Comparison of ENCODE assay signal across 15 cellular contexts in genomic region chr1:160163612-160164011, GRCh38. TPM values are rescaled to one million over a fixed set of nuclear protein-coding genes. Genes with fewer than 3 reads are reported as not detected.
DNase-seq lines count a peak whose midpoint lies in the region; ATAC-seq, FAIRE-seq and TF ChIP-seq lines count a peak whose summit lies in the region.
"Had no signal": no experiment of that assay in that cellular context is flagged by ENCODE, and none has a peak within 500 bp of the region (broad histone marks: within the 10 kb centered on the region; RNA-seq: fewer than 3 reads in every experiment).

No MANE protein-coding gene starts in this region.

- no peaks in the 10 kb centered on the region for H3K9me3 ChIP-seq in HCT116 (ENCODE audit: control insufficient read depth in 1 of 2, insufficient read depth in 1 of 2, low read depth in 1 of 2, low read length in 2 of 2)
- no peaks in the 10 kb centered on the region for H3K9me3 ChIP-seq in K562 (replicated peaks; ENCODE audit: control insufficient read depth, insufficient read depth, low read depth, low read length)
- H3K9me3 ChIP-seq in osteoblast (ENCODE audit: low read depth, low read length): no peaks in the 10 kb centered on the region
- H3K9me3 ChIP-seq in OCI-LY7 (ENCODE audit: low read length): no peaks in the 10 kb centered on the region
- H3K9me3 ChIP-seq: Peyer's patch had no signal

- H3K4me1 ChIP-seq in HCT116 (ENCODE audit: control insufficient read depth in 1 of 2, insufficient read depth in 2 of 2, low read length in 2 of 2) (no peaks in the 10 kb centered on the region), K562 (replicated peaks in 1 of 2; ENCODE audit: control insufficient read depth in 2 of 2, insufficient read depth in 2 of 2, low read length in 2 of 2) (peaks cover 0 to 9% of the 10 kb centered on the region in 2 experiments; a peak in 3 of 5 replicates), osteoblast (ENCODE audit: insufficient read depth, low read length) (peaks cover 7% of the 10 kb centered on the region), OCI-LY7 (ENCODE audit: insufficient read depth, low read length, poor library complexity, severe bottlenecking) (no peaks in the 10 kb centered on the region)
- H3K4me1 ChIP-seq: Peyer's patch had no signal

- TF ChIP-seq POLR2A in HCT116 (IDR thresholded peaks at IDR 0.05; ENCODE audit: borderline replicate concordance, extremely low read depth, insufficient read depth, insufficient read length) (no peak), K562 (conservative IDR thresholded peaks at IDR 0.05) (no peak)

- 33% methylated on average over 1 of the region's 1 CpG for WGBS in K562 (ENCODE audit: insufficient coverage, low coverage, missing lambda C conversion rate)

- H2AFZ ChIP-seq in HCT116 (ENCODE audit: low read depth, low read length, poor library complexity, severe bottlenecking) (no peak overlapping the region), K562 (ENCODE audit: low read depth, low read length) (no peak overlapping the region), osteoblast (ENCODE audit: low read length) (no peak overlapping the region), OCI-LY7 (ENCODE audit: low read length) (no peak overlapping the region)

- peak; percentile 64 for ATAC-seq in HCT116
- peak; percentile 85 for ATAC-seq in K562
- no peak for ATAC-seq in GM19351 (IDR thresholded peaks at IDR 0.05; ENCODE audit: unreplicated experiment)

- H3K9me1 ChIP-seq in K562 (ENCODE audit: control insufficient read depth, insufficient read depth, low read length): no peaks in the 10 kb centered on the region

- TF ChIP-seq EP300 in K562 (IDR thresholded peaks at IDR 0.05; ENCODE audit: low read length): no peak

- peak; percentile 74 for FAIRE-seq in K562 (lab: Jason Lieb, UNC)

- H3K27me3 ChIP-seq in HCT116 (ENCODE audit: insufficient read depth, low read length): no peaks in the 10 kb centered on the region
- peaks cover 15 to 45% of the 10 kb centered on the region in 2 experiments for H3K27me3 ChIP-seq in K562 (ENCODE audit: control insufficient read depth in 2 of 2, insufficient read depth in 2 of 2, low read length in 2 of 2)
- peaks cover 11% of the 10 kb centered on the region for H3K27me3 ChIP-seq in osteoblast (ENCODE audit: insufficient read depth, low read length)
- H3K27me3 ChIP-seq: Peyer's patch had no signal

- H3K27ac ChIP-seq in HCT116 (ENCODE audit: low read depth, low read length) (no peak overlapping the region), K562 (ENCODE audit: extremely low read depth, low read depth, low read length) (no peak overlapping the region), osteoblast (ENCODE audit: low read depth, low read length) (no peak overlapping the region), OCI-LY7 (ENCODE audit: low read depth, low read length, poor library complexity, severe bottlenecking) (no peak overlapping the region)
- H3K27ac ChIP-seq: Peyer's patch had no signal

- no peaks in the 10 kb centered on the region for H4K20me1 ChIP-seq in HCT116 (ENCODE audit: insufficient read depth)
- H4K20me1 ChIP-seq in K562 (replicated peaks; ENCODE audit: control insufficient read depth, insufficient read depth, low read length): no peaks in the 10 kb centered on the region
- H4K20me1 ChIP-seq in osteoblast (ENCODE audit: insufficient read depth, low read length): no peaks in the 10 kb centered on the region
- no peaks in the 10 kb centered on the region for H4K20me1 ChIP-seq in OCI-LY7 (ENCODE audit: insufficient read depth, low read length)

- RAD21 ChIA-PET in HCT116 (lab: Charles Lee; ENCODE audit: low non-redundant PET in 1 of 2, low total read pairs in 2 of 2, uncharacterized antibody in 2 of 2, unreplicated experiment in 2 of 2): no interaction called here

- no peaks in the 10 kb centered on the region for H3K9me2 ChIP-seq in HCT116 (ENCODE audit: insufficient read depth)
- no peaks in the 10 kb centered on the region for H3K9me2 ChIP-seq in OCI-LY7 (ENCODE audit: insufficient read depth, low read length)

- peak; percentile 42 for TF ChIP-seq RAD21 in HCT116 (IDR thresholded peaks at IDR 0.05; ENCODE audit: low read depth)
- peak; percentile 69 to 73 for TF ChIP-seq RAD21 in K562 (CRISPR knock-in tag; conservative IDR thresholded peaks at IDR 0.05 in 1 of 2, IDR thresholded peaks at IDR 0.05 in 1 of 2)

- CTCF ChIA-PET in HCT116 (lab: Charles Lee) (interaction anchor here (1.5 kb wide), 1 partner anchor 56 kb away, joined by 3 read pairs; no protein-coding TSS in a partner anchor), K562 (lab: Yijun Ruan, JAX; ENCODE audit: low intra/inter-chr PET ratio) (interaction anchor here (0.8 to 1.0 kb wide), 2 partner anchors 63 to 213 kb away, joined by 3 to 4 read pairs; no protein-coding TSS in a partner anchor), OCI-LY7 (lab: Charles Lee; ENCODE audit: unreplicated experiment) (no interaction called here)

- H3K4me2 ChIP-seq in HCT116 (ENCODE audit: low read length) (no peak overlapping the region), K562 (ENCODE audit: insufficient read depth, low read length) (no peak overlapping the region), osteoblast (ENCODE audit: insufficient read depth, low read length) (no peak overlapping the region), OCI-LY7 (ENCODE audit: low read length) (no peak overlapping the region)

- POLR2A ChIA-PET in HCT116 (lab: Charles Lee) (no interaction called here), K562 (lab: Yijun Ruan, JAX) (no interaction called here), OCI-LY7 (lab: Charles Lee) (no interaction called here)

- TF ChIP-seq CTCF in HCT116 (IDR thresholded peaks at IDR 0.05 in 2 of 3, conservative IDR thresholded peaks at IDR 0.05 in 1 of 3; ENCODE audit: borderline replicate concordance in 1 of 3, insufficient read depth in 1 of 3, low read depth in 2 of 3, low read length in 2 of 3): peak; percentile 12 to 37 (median 15); a peak in 3 of 6 replicates
- TF ChIP-seq CTCF in K562 (IDR thresholded peaks at IDR 0.05 in 2 of 3, conservative IDR thresholded peaks at IDR 0.05 in 1 of 3; ENCODE audit: insufficient read depth in 2 of 3, low read depth in 1 of 3, low read length in 3 of 3): peak; percentile 39 to 60 (median 57)
- TF ChIP-seq CTCF in osteoblast (IDR thresholded peaks at IDR 0.05; ENCODE audit: extremely low read depth, low read depth, low read length): peak; percentile 40
- TF ChIP-seq CTCF in GM13976 (IDR thresholded peaks at IDR 0.05; ENCODE audit: borderline replicate concordance, control extremely low read depth, extremely low read depth, insufficient read depth, missing control alignments): no peak
- no peak for TF ChIP-seq CTCF in OCI-LY7 (conservative IDR thresholded peaks at IDR 0.05; ENCODE audit: low read length)

- H3K79me2 ChIP-seq in HCT116 (ENCODE audit: insufficient read depth, low read length) (no peaks in the 10 kb centered on the region), K562 (ENCODE audit: control insufficient read depth, insufficient read depth, low read length) (no peaks in the 10 kb centered on the region), osteoblast (ENCODE audit: insufficient read depth, low read length) (no peaks in the 10 kb centered on the region), OCI-LY7 (ENCODE audit: insufficient read depth, low read depth, low read length) (no peaks in the 10 kb centered on the region)

- H3K4me3 ChIP-seq in HCT116 (replicated peaks in 1 of 2; ENCODE audit: low read depth in 1 of 2, low read length in 2 of 2) (no peak overlapping the region), K562 (no peak overlapping the region), osteoblast (ENCODE audit: insufficient read depth, low read length) (no peak overlapping the region), OCI-LY7 (ENCODE audit: low read depth, low read length, poor library complexity, severe bottlenecking) (no peak overlapping the region)
- H3K4me3 ChIP-seq: Peyer's patch had no signal

- H3K9ac ChIP-seq in HCT116 (ENCODE audit: low read length) (no peak overlapping the region), K562 (ENCODE audit: insufficient read depth in 1 of 2, low read depth in 2 of 2, low read length in 2 of 2) (no peak overlapping the region)

- BruUV-seq in HCT116 (replicated peaks; lab: Mats Ljungman, UMichigan) (no TSS peak), K562 (replicated peaks; lab: Mats Ljungman, UMichigan) (no TSS peak), OCI-LY7 (replicated peaks; lab: Mats Ljungman, UMichigan) (no TSS peak)

- H3K36me3 ChIP-seq in HCT116 (ENCODE audit: control insufficient read depth in 1 of 2, insufficient read depth in 2 of 2, low read length in 2 of 2) (no peaks in the 10 kb centered on the region), K562 (ENCODE audit: control insufficient read depth, insufficient read depth, low read length) (no peaks in the 10 kb centered on the region), osteoblast (ENCODE audit: insufficient read depth, low read length) (no peaks in the 10 kb centered on the region), OCI-LY7 (ENCODE audit: insufficient read depth, low read length) (no peaks in the 10 kb centered on the region)
- H3K36me3 ChIP-seq: Peyer's patch had no signal

- in situ Hi-C loops in K562 (cut with MboI): no loop called here
- in situ Hi-C loops in GM13976 (cut with MboI; ENCODE audit: low sequenced_read_pairs, unreplicated experiment): no loop called here

- DNase-seq in HCT116 (ENCODE audit: low read depth, low spot score) (no peak), K562 (ENCODE audit: extremely low read depth in 1 of 4, low spot score in 3 of 4) (peak in 1 of 4 experiments; percentile 37), osteoblast (ENCODE audit: insufficient read length, low spot score, missing footprints) (no peak), GM13976 (ENCODE audit: low spot score) (no peak), OCI-LY7 (ENCODE audit: low spot score) (no peak)
- DNase-seq: activated CD4-positive, alpha-beta T cell treated with anti-CD3 and anti-CD28 coated beads, Interleukin-2, amount 10 ng/mL, durations not matched to agents 24 days and 14 days; immature natural killer cell; NCI-H1417 treated with DMSO at 0.1 percent for 48 hours; NCI-H510A; Peyer's patch; posterior cingulate gyrus; T-helper 2 cell had no signal

- intact Hi-C loops in HCT116 (cut with micrococcal nuclease) (loop anchor here (2.0 kb wide), 1 partner anchor 63 kb away; no protein-coding TSS in a partner anchor), K562 (cut with micrococcal nuclease) (loop anchor here (1.0 to 5.0 kb wide), 4 partner anchors 62 to 213 kb away; no protein-coding TSS in a partner anchor), OCI-LY7 (cut with micrococcal nuclease; ENCODE audit: unreplicated experiment) (no loop called here)

RNA-seq across cellular contexts. Expression of gene ATP1A4, which starts 12.2 kb away (rescaled TPM):
- not detected for total RNA-seq in HCT116 (2021; ENCODE audit: unreplicated experiment)
- not detected in 2 replicates for polyA plus RNA-seq in HCT116 (2012)
- not detected in 2 replicates for total RNA-seq in K562 (2011; cell fraction: chromatin; rRNA removed; ENCODE audit: low replicate concordance)
- total RNA-seq in K562 (2011; cell fraction: nucleolus; rRNA removed): not detected in 2 replicates
- not detected in 2 replicates for total RNA-seq in K562 (2011; cell fraction: nucleoplasm; rRNA removed)
- not detected in 2 replicates for total RNA-seq in K562 (2014; rRNA removed)
- total RNA-seq in K562 (2014; rRNA removed; fragmentation: Illumina TruSeq; extraction: Trizol): not detected in 2 replicates
- total RNA-seq in K562 (2015; rRNA removed; fragmentation: Illumina TruSeq; extraction: Trizol): not detected in 2 replicates
- not detected in 2 replicates for total RNA-seq in K562 (2021)
- not detected in 2 replicates for polyA plus RNA-seq in K562 (2011; rRNA removed)
- not detected in 2 replicates for polyA plus RNA-seq in K562 (2011; cell fraction: cytosol; rRNA removed)
- not detected in 2 replicates for polyA plus RNA-seq in K562 (2011; cell fraction: nucleus; rRNA removed)
- 0.07 TPM in 1 of 2 replicates, not detected in the other for polyA plus RNA-seq in K562 (2012)
- polyA plus RNA-seq in K562 (2014; fragmentation: Illumina TruSeq; extraction: Trizol): not detected in 2 replicates
- under 1 TPM in 1 of 2 experiments, not detected in 1; 0.07 TPM for polyA plus RNA-seq in K562 (2014; fragmentation: Nextera tagmentation; extraction: Ambion mirVana)
- not detected in 2 replicates for polyA plus RNA-seq in K562 (2014; rRNA removed)
- not detected in 2 replicates for polyA minus RNA-seq in K562 (2011; rRNA and poly(A)+ RNA removed)
- polyA minus RNA-seq in K562 (2011; cell fraction: cytosol; rRNA and poly(A)+ RNA removed): not detected in 2 replicates
- polyA minus RNA-seq in K562 (2011; cell fraction: nucleus; rRNA and poly(A)+ RNA removed): not detected in 2 replicates
- not detected in 2 replicates for total RNA-seq in osteoblast
- not detected in 2 replicates for total RNA-seq in OCI-LY7 (2014; rRNA removed; shearing (Covaris generic))
- not detected in 2 replicates for total RNA-seq in OCI-LY7 (2022)
- total RNA-seq: activated CD4-positive, alpha-beta T cell treated with anti-CD3 and anti-CD28 coated beads, Interleukin-2, amount 10 ng/mL, durations not matched to agents 24 days and 14 days; activated T-helper 1 cell treated with anti-CD3 and anti-CD28 coated beads, Interleukin-12 subunit alpha, Interleukin-12 subunit beta, Interleukin-2, Interleukin-4 antibody, amounts not matched to agents 30 ng/mL and 10 ng/mL and 1 ng/mL, durations not matched to agents 14 hours and 24 hours and 36 hours; dermis microvascular lymphatic vessel endothelial cell had no signal
- polyA plus RNA-seq: immature natural killer cell had no signal

RNA-seq across cellular contexts. Expression of gene CASQ1, which starts 26.8 kb away (rescaled TPM):
- total RNA-seq in HCT116 (2021; ENCODE audit: unreplicated experiment) (not detected), K562 (2014; rRNA removed) (not detected in 2 replicates), K562 (2014; rRNA removed; fragmentation: Illumina TruSeq; extraction: Trizol) (not detected in 2 replicates), K562 (2015; rRNA removed; fragmentation: Illumina TruSeq; extraction: Trizol) (not detected in 2 replicates), K562 (2021) (not detected in 2 replicates), osteoblast (0.29 and 0.36 TPM in 2 replicates), OCI-LY7 (2022) (not detected in 2 replicates)
- 0.04 TPM in 1 of 2 replicates, not detected in the other for polyA plus RNA-seq in HCT116 (2012)
- not detected in 2 replicates for total RNA-seq in K562 (2011; cell fraction: chromatin; rRNA removed; ENCODE audit: low replicate concordance)
- total RNA-seq in K562 (2011; cell fraction: nucleolus; rRNA removed): not detected in 2 replicates
- total RNA-seq in K562 (2011; cell fraction: nucleoplasm; rRNA removed): not detected in 2 replicates
- polyA plus RNA-seq in K562 (2011; rRNA removed) (not detected in 2 replicates), K562 (2014; fragmentation: Illumina TruSeq; extraction: Trizol) (not detected in 2 replicates), K562 (2014; fragmentation: Nextera tagmentation; extraction: Ambion mirVana) (not detected), K562 (2014; rRNA removed) (not detected in 2 replicates)
- polyA plus RNA-seq in K562 (2011; cell fraction: cytosol; rRNA removed): not detected in 2 replicates
- not detected in 2 replicates for polyA plus RNA-seq in K562 (2011; cell fraction: nucleus; rRNA removed)
- 0.08 and 0.39 TPM in 2 replicates for polyA plus RNA-seq in K562 (2012)
- polyA minus RNA-seq in K562 (2011; rRNA and poly(A)+ RNA removed): not detected in 2 replicates
- not detected in 2 replicates for polyA minus RNA-seq in K562 (2011; cell fraction: cytosol; rRNA and poly(A)+ RNA removed)
- not detected in 2 replicates for polyA minus RNA-seq in K562 (2011; cell fraction: nucleus; rRNA and poly(A)+ RNA removed)
- total RNA-seq in OCI-LY7 (2014; rRNA removed; shearing (Covaris generic)): not detected in 2 replicates
- total RNA-seq: activated CD4-positive, alpha-beta T cell treated with anti-CD3 and anti-CD28 coated beads, Interleukin-2, amount 10 ng/mL, durations not matched to agents 24 days and 14 days; activated T-helper 1 cell treated with anti-CD3 and anti-CD28 coated beads, Interleukin-12 subunit alpha, Interleukin-12 subunit beta, Interleukin-2, Interleukin-4 antibody, amounts not matched to agents 30 ng/mL and 10 ng/mL and 1 ng/mL, durations not matched to agents 14 hours and 24 hours and 36 hours; dermis microvascular lymphatic vessel endothelial cell had no signal
- polyA plus RNA-seq: immature natural killer cell had no signal

RNA-seq across cellular contexts. Expression of gene PEA15, which starts 41.6 kb away (rescaled TPM):
- 44.0 TPM for total RNA-seq in HCT116 (2021; ENCODE audit: unreplicated experiment)
- 62.8 and 68.8 TPM in 2 replicates for polyA plus RNA-seq in HCT116 (2012)
- total RNA-seq in K562 (2011; cell fraction: chromatin; rRNA removed; ENCODE audit: low replicate concordance): 10.6 and 15.9 TPM in 2 replicates
- total RNA-seq in K562 (2011; cell fraction: nucleolus; rRNA removed): 10.9 and 11.2 TPM in 2 replicates
- total RNA-seq in K562 (2011; cell fraction: nucleoplasm; rRNA removed): 16.1 and 27.3 TPM in 2 replicates
- 23.4 and 32.7 TPM in 2 replicates for total RNA-seq in K562 (2014; rRNA removed)
- 43.0 and 43.5 TPM in 2 replicates for total RNA-seq in K562 (2014; rRNA removed; fragmentation: Illumina TruSeq; extraction: Trizol)
- total RNA-seq in K562 (2015; rRNA removed; fragmentation: Illumina TruSeq; extraction: Trizol): 34.4 and 34.8 TPM in 2 replicates
- 32.3 and 35.4 TPM in 2 replicates for total RNA-seq in K562 (2021)
- polyA plus RNA-seq in K562 (2011; rRNA removed): 78.7 and 139 TPM in 2 replicates
- polyA plus RNA-seq in K562 (2011; cell fraction: cytosol; rRNA removed): 70.2 and 90.8 TPM in 2 replicates
- 36.1 and 50.9 TPM in 2 replicates for polyA plus RNA-seq in K562 (2011; cell fraction: nucleus; rRNA removed)
- polyA plus RNA-seq in K562 (2012): 40.4 and 51.5 TPM in 2 replicates
- polyA plus RNA-seq in K562 (2014; fragmentation: Illumina TruSeq; extraction: Trizol): 155 and 175 TPM in 2 replicates
- 10 to 100 TPM in 1 of 2 experiments, 1 to 10 TPM in 1; 8.2 to 11.9 TPM for polyA plus RNA-seq in K562 (2014; fragmentation: Nextera tagmentation; extraction: Ambion mirVana)
- 54.3 and 58.5 TPM in 2 replicates for polyA plus RNA-seq in K562 (2014; rRNA removed)
- 35.0 and 68.8 TPM in 2 replicates for polyA minus RNA-seq in K562 (2011; rRNA and poly(A)+ RNA removed)
- 23.9 and 34.5 TPM in 2 replicates for polyA minus RNA-seq in K562 (2011; cell fraction: cytosol; rRNA and poly(A)+ RNA removed)
- 5.3 and 7.7 TPM in 2 replicates for polyA minus RNA-seq in K562 (2011; cell fraction: nucleus; rRNA and poly(A)+ RNA removed)
- 200 and 217 TPM in 2 replicates for total RNA-seq in osteoblast
- 20.7 and 22.3 TPM in 2 replicates for total RNA-seq in OCI-LY7 (2014; rRNA removed; shearing (Covaris generic))
- 25.7 and 30.5 TPM in 2 replicates for total RNA-seq in OCI-LY7 (2022)

RNA-seq across cellular contexts. Expression of gene ATP1A2, which starts 48.1 kb away (rescaled TPM):
- not detected for total RNA-seq in HCT116 (2021; ENCODE audit: unreplicated experiment)
- 0.01 TPM in 1 of 2 replicates, not detected in the other for polyA plus RNA-seq in HCT116 (2012)
- total RNA-seq in K562 (2011; cell fraction: chromatin; rRNA removed; ENCODE audit: low replicate concordance): 0.21 and 1.2 TPM in 2 replicates
- 0.50 TPM in 1 of 2 replicates, not detected in the other for total RNA-seq in K562 (2011; cell fraction: nucleolus; rRNA removed)
- 0.44 and 0.76 TPM in 2 replicates for total RNA-seq in K562 (2011; cell fraction: nucleoplasm; rRNA removed)
- total RNA-seq in K562 (2014; rRNA removed): not detected in 2 replicates
- total RNA-seq in K562 (2014; rRNA removed; fragmentation: Illumina TruSeq; extraction: Trizol): not detected in 2 replicates
- total RNA-seq in K562 (2015; rRNA removed; fragmentation: Illumina TruSeq; extraction: Trizol): not detected in 2 replicates
- total RNA-seq in K562 (2021): 0.04 and 0.09 TPM in 2 replicates
- 0.11 and 0.14 TPM in 2 replicates for polyA plus RNA-seq in K562 (2011; rRNA removed)
- polyA plus RNA-seq in K562 (2011; cell fraction: cytosol; rRNA removed): 0.06 and 0.44 TPM in 2 replicates
- polyA plus RNA-seq in K562 (2011; cell fraction: nucleus; rRNA removed): 0.43 and 0.55 TPM in 2 replicates
- polyA plus RNA-seq in K562 (2012): 0.18 and 0.23 TPM in 2 replicates
- 0.04 TPM in 1 of 2 replicates, not detected in the other for polyA plus RNA-seq in K562 (2014; fragmentation: Illumina TruSeq; extraction: Trizol)
- polyA plus RNA-seq in K562 (2014; fragmentation: Nextera tagmentation; extraction: Ambion mirVana): not detected
- not detected in 2 replicates for polyA plus RNA-seq in K562 (2014; rRNA removed)
- polyA minus RNA-seq in K562 (2011; rRNA and poly(A)+ RNA removed): 0.06 and 0.07 TPM in 2 replicates
- polyA minus RNA-seq in K562 (2011; cell fraction: cytosol; rRNA and poly(A)+ RNA removed): not detected in 2 replicates
- polyA minus RNA-seq in K562 (2011; cell fraction: nucleus; rRNA and poly(A)+ RNA removed): 0.13 and 0.22 TPM in 2 replicates
- total RNA-seq in osteoblast: 0.72 and 1.2 TPM in 2 replicates
- not detected in 2 replicates for total RNA-seq in OCI-LY7 (2014; rRNA removed; shearing (Covaris generic))
- total RNA-seq in OCI-LY7 (2022): not detected in 2 replicates
- total RNA-seq: activated CD4-positive, alpha-beta T cell treated with anti-CD3 and anti-CD28 coated beads, Interleukin-2, amount 10 ng/mL, durations not matched to agents 24 days and 14 days; activated T-helper 1 cell treated with anti-CD3 and anti-CD28 coated beads, Interleukin-12 subunit alpha, Interleukin-12 subunit beta, Interleukin-2, Interleukin-4 antibody, amounts not matched to agents 30 ng/mL and 10 ng/mL and 1 ng/mL, durations not matched to agents 14 hours and 24 hours and 36 hours; dermis microvascular lymphatic vessel endothelial cell had no signal
- polyA plus RNA-seq: immature natural killer cell had no signal

Comparison
In these comparisons a context has a peak if more than half of its experiments do, and no peak if none do; other contexts are left out.
1. CTCF ChIP-seq: peak in HCT116 (3 of 3), K562 (3 of 3) and osteoblast (single experiment); none in GM13976 (single experiment) and OCI-LY7 (single experiment).
2. Of the 22 proteins assayed by ChIP-seq in both K562 and HCT116: peak only in K562: none; only in HCT116: none; in both: CTCF and RAD21; in neither: 20.